ENCODE assay signal across 15 cellular contexts in the genomic region with DNA sequence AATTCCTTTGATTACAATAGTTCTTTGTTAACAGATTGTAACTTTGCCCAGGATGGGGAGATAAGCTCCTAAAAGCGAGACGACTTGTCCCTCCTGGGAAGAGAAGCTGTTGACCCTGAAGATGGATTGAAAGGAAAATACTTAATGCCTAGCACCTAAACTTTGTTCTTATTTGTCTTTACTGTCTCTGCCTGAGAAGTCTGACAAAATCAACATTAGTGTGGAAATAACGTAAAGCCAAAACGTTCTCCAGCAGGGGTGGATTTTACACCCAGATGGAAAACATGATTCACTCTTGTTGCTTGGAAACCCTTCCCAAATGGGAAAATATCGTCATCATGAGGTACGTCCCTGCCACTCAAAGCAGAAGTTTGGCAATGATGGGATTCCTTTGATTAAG.
DNase-seq lines count a peak whose midpoint lies in the region; ATAC-seq and TF ChIP-seq lines count a peak whose summit lies in the region.
"Had no signal": no experiment of that assay in that cellular context is flagged by ENCODE, and none has a peak within 500 bp of the region (broad histone marks: within the 10 kb centered on the region; RNA-seq: fewer than 3 reads in every experiment).

No MANE protein-coding gene starts in this region.

- H3K9me3 ChIP-seq in aorta (ENCODE audit: control insufficient read depth, low read length), result no peaks in the 10 kb centered on the region

- H3K27me3 ChIP-seq in aorta (ENCODE audit: control insufficient read depth in 1 of 2, insufficient read depth in 2 of 2, low read length in 1 of 2), result no peaks in the 10 kb centered on the region

- peak overlapping the region; percentile 27 for H3K27ac Mint-ChIP-seq in mesothelial cell of epicardium
- H3K27ac Mint-ChIP-seq in activated CD4-positive, alpha-beta memory T cell treated with anti-CD3 and anti-CD28 coated beads, Interleukin-2, amount 10 ng/mL, durations not matched to agents 7 days and 5 days, result no peak overlapping the region
- H3K27ac Mint-ChIP-seq: memory B cell had no signal

- H3K9me3 Mint-ChIP-seq in mesothelial cell of epicardium, result no peaks in the 10 kb centered on the region
- H3K9me3 Mint-ChIP-seq in activated CD4-positive, alpha-beta memory T cell treated with anti-CD3 and anti-CD28 coated beads, Interleukin-2, amount 10 ng/mL, durations not matched to agents 7 days and 5 days, result no peaks in the 10 kb centered on the region
- H3K9me3 Mint-ChIP-seq: activated T-cell treated with anti-CD3 and anti-CD28 coated beads, Interleukin-2, amount 50 U/mL, for 4 hours; memory B cell had no signal

- intact Hi-C loops in Right ventricle myocardium inferior (cut with DNase I) (no loop called here), cardiac septum (cut with DNase I) (no loop called here), aorta (cut with DNase I) (loop anchor here in 1 of 2 donors (5.0 to 10.0 kb wide), 2 partner anchors 147 to 200 kb away; no protein-coding TSS in a partner anchor)

- H3K4me3 Mint-ChIP-seq in mesothelial cell of epicardium, result no peak overlapping the region
- H3K4me3 Mint-ChIP-seq in activated CD4-positive, alpha-beta memory T cell treated with anti-CD3 and anti-CD28 coated beads, Interleukin-2, amount 10 ng/mL, durations not matched to agents 7 days and 5 days, result no peak overlapping the region
- H3K4me3 Mint-ChIP-seq: activated T-cell treated with anti-CD3 and anti-CD28 coated beads, Interleukin-2, amount 50 U/mL, for 4 hours; memory B cell had no signal

- H3K36me3 ChIP-seq in aorta (ENCODE audit: control insufficient read depth in 1 of 2, insufficient read depth in 2 of 2, low read length in 1 of 2), result no peaks in the 10 kb centered on the region

- POLR2A ChIA-PET in activated CD4-positive, alpha-beta memory T cell treated with anti-CD3 and anti-CD28 coated beads, Interleukin-2, amount 10 ng/mL, durations not matched to agents 7 days and 5 days (lab: Charles Lee), result no interaction called here

- TF ChIP-seq CTCF in coronary artery (IDR thresholded peaks at IDR 0.05) (no peak), mesothelial cell of epicardium (IDR thresholded peaks at IDR 0.05; ENCODE audit: unreplicated experiment) (no peak)

- WGBS in aorta, 2 donors, result 2 to 4% methylated on average over 6 of the region's 6 CpGs

- CTCF ChIA-PET in activated CD4-positive, alpha-beta memory T cell treated with anti-CD3 and anti-CD28 coated beads, Interleukin-2, amount 10 ng/mL, durations not matched to agents 7 days and 5 days (lab: Charles Lee), result no interaction called here

- H3K4me1 Mint-ChIP-seq in mesothelial cell of epicardium, result peaks cover 50% of the 10 kb centered on the region
- H3K4me1 Mint-ChIP-seq in activated CD4-positive, alpha-beta memory T cell treated with anti-CD3 and anti-CD28 coated beads, Interleukin-2, amount 10 ng/mL, durations not matched to agents 7 days and 5 days, result no peaks in the 10 kb centered on the region
- H3K4me1 Mint-ChIP-seq: memory B cell had no signal

- ATAC-seq in Right ventricle myocardium inferior (peak; percentile 41), aorta (ENCODE audit: low FRiP score) (peak; percentile 83)
- ATAC-seq: activated T-cell treated with anti-CD3 and anti-CD28 coated beads, Interleukin-2, amount 50 U/mL, for 4 hours; K562 had no signal

- H3K4me3 ChIP-seq in coronary artery (peak overlapping the region; percentile 45), aorta (ENCODE audit: low read length in 2 of 2) (no peak overlapping the region)
- H3K4me3 ChIP-seq: K562 had no signal

- H3K36me3 Mint-ChIP-seq in mesothelial cell of epicardium, result no peaks in the 10 kb centered on the region
- no peaks in the 10 kb centered on the region for H3K36me3 Mint-ChIP-seq in activated CD4-positive, alpha-beta memory T cell treated with anti-CD3 and anti-CD28 coated beads, Interleukin-2, amount 10 ng/mL, durations not matched to agents 7 days and 5 days (ENCODE audit: low read depth)
- H3K36me3 Mint-ChIP-seq: memory B cell had no signal

- DNase-seq in Right ventricle myocardium inferior (ENCODE audit: missing footprints) (no peak), cardiac septum (ENCODE audit: low spot score) (no peak), coronary artery (ENCODE audit: low spot score) (no peak), mesothelial cell of epicardium (ENCODE audit: low spot score in 2 of 2, unreplicated experiment in 2 of 2) (no peak), aorta (no peak), NCI-H1436 (lab: John Stamatoyannopoulos, UW) (no peak), NCI-H510A treated with DMSO at 0.1 percent for 48 hours (lab: John Stamatoyannopoulos, UW) (no peak)
- no peak for DNase-seq in activated CD4-positive, alpha-beta memory T cell treated with anti-CD3 and anti-CD28 coated beads, Interleukin-2, amount 10 ng/mL, durations not matched to agents 7 days and 5 days
- DNase-seq: activated T-cell treated with anti-CD3 and anti-CD28 coated beads, Interleukin-2, amount 50 U/mL, for 4 hours; NCI-H2171; RPMI8226; small intestine had no signal

- peak overlapping the region; percentile 84 to 87 for H3K27ac ChIP-seq in coronary artery
- peak overlapping the region; percentile 21 to 95 for H3K27ac ChIP-seq in aorta (ENCODE audit: low read depth in 1 of 2, low read length in 2 of 2)
- H3K27ac ChIP-seq: VCaP had no signal

- peaks cover 17% of the 10 kb centered on the region for H3K27me3 Mint-ChIP-seq in mesothelial cell of epicardium (ENCODE audit: low read depth)
- no peaks in the 10 kb centered on the region for H3K27me3 Mint-ChIP-seq in activated CD4-positive, alpha-beta memory T cell treated with anti-CD3 and anti-CD28 coated beads, Interleukin-2, amount 10 ng/mL, durations not matched to agents 7 days and 5 days

- H3K4me1 ChIP-seq in aorta (ENCODE audit: control insufficient read depth in 1 of 2, insufficient read depth in 2 of 2, low read length in 2 of 2), result peaks cover 0 to 5% of the 10 kb centered on the region in 2 donors
